Comparison of ENCODE assay signal across 13 cellular contexts in the genomic region with DNA sequence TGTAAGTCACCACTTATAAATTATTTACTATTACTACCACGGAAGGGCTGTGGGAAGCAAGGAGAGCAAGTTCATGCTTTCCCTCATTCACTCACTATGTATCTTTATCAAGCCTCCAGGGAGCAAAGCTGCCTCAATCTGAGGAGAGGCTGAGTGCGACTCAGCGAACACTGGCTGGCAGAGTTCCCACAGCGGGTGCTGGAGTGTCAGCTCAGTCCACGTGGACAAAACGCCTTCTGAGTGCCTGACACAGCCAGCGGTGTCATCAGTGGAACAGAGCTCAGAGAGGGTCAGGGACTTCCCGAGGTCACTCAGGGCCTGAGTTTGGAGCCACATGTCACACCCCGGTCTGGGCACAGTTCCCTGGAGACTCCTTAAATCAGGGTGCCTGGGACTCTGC. TPM values are rescaled to one million over a fixed set of nuclear protein-coding genes. Genes with fewer than 3 reads are reported as not detected.
A peak's percentile ranks its signal among the peaks of the same experiment; 100 is the strongest.
DNase-seq lines count a peak whose midpoint lies in the region; ATAC-seq, FAIRE-seq and TF ChIP-seq lines count a peak whose summit lies in the region.
"Had no signal": no experiment of that assay in that cellular context is flagged by ENCODE, and none has a peak within 500 bp of the region (broad histone marks: within the 10 kb centered on the region; RNA-seq: fewer than 3 reads in every experiment).

No MANE protein-coding gene starts in this region.

- no peaks in the 10 kb centered on the region for H3K9me3 Mint-ChIP-seq in endodermal cell
- H3K9me3 Mint-ChIP-seq in CD8-positive, alpha-beta T cell = no peaks in the 10 kb centered on the region
- H3K9me3 Mint-ChIP-seq: CD8-positive, alpha-beta memory T cell had no signal

- H3K9me2 ChIP-seq in Karpas-422 (replicated peaks; ENCODE audit: insufficient read depth, low read length) = no peaks in the 10 kb centered on the region

- CTCF ChIA-PET in CD8-positive, alpha-beta T cell (lab: Charles Lee) = interaction anchor here (1.3 kb wide), 1 partner anchor 78 kb away, joined by 3 read pairs; no protein-coding TSS in a partner anchor

- peak; percentile 58 for DNase-seq in AG08395 (ENCODE audit: low spot score)
- DNase-seq in Karpas-422 = no peak
- DNase-seq in astrocyte of the hippocampus (ENCODE audit: low read depth, low spot score) = peak; percentile 38
- DNase-seq in kidney = peak; percentile 84
- DNase-seq in endodermal cell = no peak
- no peak for DNase-seq in CD8-positive, alpha-beta T cell
- no peak for DNase-seq in SW 1271 (lab: John Stamatoyannopoulos, UW)
- DNase-seq: activated effector memory CD4-positive, alpha-beta T cell treated with anti-CD3 and anti-CD28 coated beads, Interleukin-2, amount 50 U/mL, for 16 hours; CD8-positive, alpha-beta memory T cell; effector CD4-positive, alpha-beta T cell had no signal

- peaks cover 12% of the 10 kb centered on the region for H3K4me1 Mint-ChIP-seq in endodermal cell
- H3K4me1 Mint-ChIP-seq in CD8-positive, alpha-beta T cell (ENCODE audit: low read depth) = peaks cover 2% of the 10 kb centered on the region
- H3K4me1 Mint-ChIP-seq: CD8-positive, alpha-beta memory T cell had no signal

- H3K4me2 ChIP-seq in Karpas-422 (ENCODE audit: low read depth, low read length, poor library complexity, severe bottlenecking) = peak overlapping the region; percentile 13

- no peak overlapping the region for H3K27ac Mint-ChIP-seq in endodermal cell
- H3K27ac Mint-ChIP-seq in CD8-positive, alpha-beta T cell = no peak overlapping the region

- POLR2A ChIA-PET in CD8-positive, alpha-beta T cell (lab: Charles Lee) = interaction anchor here (0.7 kb wide), 1 partner anchor 562 kb away, joined by 3 read pairs; no protein-coding TSS in a partner anchor

- H3K79me2 ChIP-seq in Karpas-422 (ENCODE audit: low read length) = no peaks in the 10 kb centered on the region

- H4K20me1 ChIP-seq in Karpas-422 (ENCODE audit: insufficient read depth, low read depth, low read length) = no peaks in the 10 kb centered on the region

- H3K27me3 Mint-ChIP-seq in endodermal cell (ENCODE audit: insufficient read depth) = peaks cover 9% of the 10 kb centered on the region
- peaks cover 14% of the 10 kb centered on the region for H3K27me3 Mint-ChIP-seq in CD8-positive, alpha-beta T cell (ENCODE audit: low read depth)

- intact Hi-C loops in kidney (cut with DNase I) = loop anchor here (10.0 kb wide), 1 partner anchor 1472 kb away; a partner anchor contains a TSS
- intact Hi-C loops in CD8-positive, alpha-beta T cell (cut with DNase I, micrococcal nuclease) = loop anchor here in 1 of 2 experiments (5.0 kb wide), 2 partner anchors 324 to 914 kb away; no protein-coding TSS in a partner anchor

- no peak overlapping the region for H2AFZ ChIP-seq in Karpas-422 (ENCODE audit: low read length)

- no peaks in the 10 kb centered on the region for H3K9me3 ChIP-seq in Karpas-422 (ENCODE audit: low read length)
- no peaks in the 10 kb centered on the region for H3K9me3 ChIP-seq in kidney (ENCODE audit: control insufficient read depth in 1 of 2, low read length in 2 of 2)
- H3K9me3 ChIP-seq in endodermal cell (ENCODE audit: control insufficient read depth, low read length) = no peaks in the 10 kb centered on the region
- H3K9me3 ChIP-seq in CD8-positive, alpha-beta T cell (ENCODE audit: low read length) = no peaks in the 10 kb centered on the region

- no peak for TF ChIP-seq POLR2A in GM18505 (IDR thresholded peaks at IDR 0.05; ENCODE audit: borderline replicate concordance, extremely low read depth, insufficient read depth, insufficient read length)

- no peak for FAIRE-seq in kidney (lab: Jason Lieb, UNC)
- FAIRE-seq: TTC549 had no signal

- H3K4me3 Mint-ChIP-seq in endodermal cell = no peak overlapping the region
- H3K4me3 Mint-ChIP-seq in CD8-positive, alpha-beta T cell = no peak overlapping the region
- H3K4me3 Mint-ChIP-seq: CD8-positive, alpha-beta memory T cell had no signal

- H3K9ac ChIP-seq in Karpas-422 (ENCODE audit: low read length) = no peak overlapping the region
- H3K9ac ChIP-seq in kidney (ENCODE audit: low read length in 2 of 2) = no peak overlapping the region
- no peak overlapping the region for H3K9ac ChIP-seq in endodermal cell (ENCODE audit: extremely low read depth, low read length, poor library complexity, severe bottlenecking)

- H3K36me3 ChIP-seq in Karpas-422 (ENCODE audit: insufficient read depth, low read length) (no peaks in the 10 kb centered on the region), kidney (ENCODE audit: control insufficient read depth in 1 of 2, insufficient read depth in 2 of 2, low read length in 2 of 2) (no peaks in the 10 kb centered on the region), endodermal cell (ENCODE audit: control insufficient read depth, insufficient read depth, low read length) (no peaks in the 10 kb centered on the region)
- H3K36me3 ChIP-seq in CD8-positive, alpha-beta T cell (ENCODE audit: insufficient read depth, low read length) = no peaks in the 10 kb centered on the region

- H3K27me3 ChIP-seq in Karpas-422 (ENCODE audit: low read length) = no peaks in the 10 kb centered on the region
- peaks cover 9% of the 10 kb centered on the region for H3K27me3 ChIP-seq in endodermal cell (ENCODE audit: control insufficient read depth, insufficient read depth, low read length, poor library complexity, severe bottlenecking)
- no peaks in the 10 kb centered on the region for H3K27me3 ChIP-seq in CD8-positive, alpha-beta T cell (ENCODE audit: insufficient read depth, low read length)

- TF ChIP-seq CTCF in kidney (IDR thresholded peaks at IDR 0.05; ENCODE audit: borderline replicate concordance, extremely low read depth, insufficient read depth) (no peak), endodermal cell (conservative IDR thresholded peaks at IDR 0.05) (no peak)
- TF ChIP-seq CTCF in CD8-positive, alpha-beta T cell (IDR thresholded peaks at IDR 0.05) = no peak

- WGBS in endodermal cell (ENCODE audit: insufficient coverage in 1 of 2, insufficient read length in 1 of 2), 2 experiments = 83 to 92% methylated on average over 5 to 9 of the region's 9 CpGs

- no peak overlapping the region for H3K4me3 ChIP-seq in Karpas-422 (ENCODE audit: low read length)
- H3K4me3 ChIP-seq in kidney (ENCODE audit: low read length in 2 of 2) = no peak overlapping the region
- H3K4me3 ChIP-seq in endodermal cell (ENCODE audit: low read length) = no peak overlapping the region
- no peak overlapping the region for H3K4me3 ChIP-seq in CD8-positive, alpha-beta T cell (ENCODE audit: low read depth, low read length)

- peaks cover 26% of the 10 kb centered on the region for H3K4me1 ChIP-seq in Karpas-422 (ENCODE audit: low read length)
- H3K4me1 ChIP-seq in kidney (ENCODE audit: control insufficient read depth in 1 of 2, insufficient read depth in 1 of 2, low read depth in 1 of 2, low read length in 2 of 2) = no peaks in the 10 kb centered on the region
- peaks cover 20% of the 10 kb centered on the region for H3K4me1 ChIP-seq in endodermal cell (ENCODE audit: control insufficient read depth, insufficient read depth, low read length)
- no peaks in the 10 kb centered on the region for H3K4me1 ChIP-seq in CD8-positive, alpha-beta T cell (ENCODE audit: insufficient read depth, low read length)

- H3K27ac ChIP-seq in Karpas-422 (ENCODE audit: low read length) (no peak overlapping the region), kidney (ENCODE audit: low read depth in 2 of 2, low read length in 2 of 2) (no peak overlapping the region), endodermal cell (ENCODE audit: low read depth, low read length) (no peak overlapping the region)
- no peak overlapping the region for H3K27ac ChIP-seq in CD8-positive, alpha-beta T cell (ENCODE audit: low read depth, low read length)

- no peak for ATAC-seq in CD8-positive, alpha-beta T cell
- ATAC-seq in GM18505 (IDR thresholded peaks at IDR 0.05; ENCODE audit: unreplicated experiment) = no peak
- ATAC-seq: sciatic nerve had no signal

- H3K36me3 Mint-ChIP-seq in endodermal cell (ENCODE audit: low read depth) = no peaks in the 10 kb centered on the region
- no peaks in the 10 kb centered on the region for H3K36me3 Mint-ChIP-seq in CD8-positive, alpha-beta T cell
- H3K36me3 Mint-ChIP-seq: CD8-positive, alpha-beta memory T cell had no signal

RNA-seq across cellular contexts. Expression of a gene that starts 16.9 kb away (rescaled TPM):
- 0.19 and 1.2 TPM in 2 replicates for total RNA-seq in Karpas-422 (2014; rRNA removed; shearing (Covaris generic); ENCODE audit: low replicate concordance)
- 0.13 TPM for total RNA-seq in kidney
- polyA plus RNA-seq in kidney (ENCODE audit: insufficient read depth, low read depth, low replicate concordance) = not detected
- not detected for total RNA-seq in endodermal cell
- polyA plus RNA-seq in endodermal cell (2013, experiment 1 of 2) = 0.32 TPM
- polyA plus RNA-seq in endodermal cell (2013, experiment 2 of 2) = not detected
- 1 to 10 TPM; 6.6 to 7.4 TPM for total RNA-seq in CD8-positive, alpha-beta T cell
- polyA plus RNA-seq: CD8-positive, alpha-beta memory T cell had no signal

RNA-seq across cellular contexts. Expression of a gene that starts 51.0 kb away (rescaled TPM):
- total RNA-seq in Karpas-422 (2014; rRNA removed; shearing (Covaris generic); ENCODE audit: low replicate concordance) = 117 and 184 TPM in 2 replicates
- total RNA-seq in kidney (108 TPM), endodermal cell (not detected)
- 23.5 TPM for polyA plus RNA-seq in kidney (ENCODE audit: insufficient read depth, low read depth, low replicate concordance)
- 0.93 TPM for polyA plus RNA-seq in endodermal cell (2013, experiment 1 of 2)
- 0.58 TPM for polyA plus RNA-seq in endodermal cell (2013, experiment 2 of 2)
- 100 to 1,000 TPM; 629 to 653 TPM for total RNA-seq in CD8-positive, alpha-beta T cell

Comparison
In these comparisons a context has a peak if more than half of its experiments do, and no peak if none do; other contexts are left out.
1. DNase-seq: peak in AG08395 (single experiment), astrocyte of the hippocampus (single experiment) and kidney (single experiment); none in Karpas-422 (single experiment), endodermal cell (single experiment), CD8-positive, alpha-beta T cell (0 of 7) and SW 1271 (0 of 2).
2. RNA of a gene that starts 51.0 kb away (total RNA-seq): 629 to 653 TPM in CD8-positive, alpha-beta T cell, 117 to 184 TPM in Karpas-422 and 108 TPM in kidney (single experiment); not detected in endodermal cell; every median in the first group is over 10 times any median in the second.